1 cellular context compared by ENCODE assay signal in genomic region chr4:54542540-54543041, GRCh38.
TF ChIP-seq lines count a peak whose summit lies in the region.

No MANE protein-coding gene starts in this region.

TF ChIP-seq in K562, 482 proteins besides CTCF, POLR2A, EP300 and RAD21 (continued from another document and continues in another):
- TF ChIP-seq CCNT2 (IDR thresholded peaks at IDR 0.05; ENCODE audit: borderline replicate concordance, extremely low read depth, insufficient read length, low read depth, low read length) (peak; percentile 97), ZNF263 (CRISPR knock-in tag; IDR thresholded peaks at IDR 0.05; ENCODE audit: borderline replicate concordance) (no peak), ZNF143 (CRISPR knock-in tag; IDR thresholded peaks at IDR 0.05) (no peak), ZNF134 (CRISPR knock-in tag; conservative IDR thresholded peaks at IDR 0.05) (0 out of 2 replicates have a peak, but pooled peaks have one; percentile 34), MBD1 (CRISPR knock-in tag; IDR thresholded peaks at IDR 0.05) (no peak), YY1 (IDR thresholded peaks at IDR 0.05; ENCODE audit: borderline replicate concordance in 1 of 3, control insufficient read depth in 1 of 3, extremely low read depth in 1 of 3, insufficient read depth in 3 of 3, insufficient read length in 1 of 3, insufficient replicate concordance in 2 of 3, low read depth in 1 of 3, low read length in 2 of 3) (no peak), DIDO1 (tag; IDR thresholded peaks at IDR 0.05; ENCODE audit: low read depth) (no peak), MTF1 (CRISPR knock-in tag; IDR thresholded peaks at IDR 0.05; ENCODE audit: borderline replicate concordance) (no peak), KLF13 (tag; IDR thresholded peaks at IDR 0.05; ENCODE audit: borderline replicate concordance, low read depth) (no peak), CBFB (CRISPR knock-in tag; IDR thresholded peaks at IDR 0.05) (no peak), BRD9 (IDR thresholded peaks at IDR 0.05; ENCODE audit: low read depth, partially characterized antibody) (no peak), EWSR1 (IDR thresholded peaks at IDR 0.05; ENCODE audit: borderline replicate concordance, low read depth, partially characterized antibody) (no peak), ZNF140 (CRISPR knock-in tag; IDR thresholded peaks at IDR 0.05) (no peak), RFX1 (IDR thresholded peaks at IDR 0.05) (no peak), HSF4 (CRISPR knock-in tag; IDR thresholded peaks at IDR 0.05; ENCODE audit: borderline replicate concordance) (no peak), ATF7 (IDR thresholded peaks at IDR 0.05) (peak; percentile 65), SOX6 (IDR thresholded peaks at IDR 0.05) (peak; percentile 98), FOSL1 (tag; conservative IDR thresholded peaks at IDR 0.05) (peak; percentile 56; the same call in 1 of the 2 replicates), KDM5B (IDR thresholded peaks at IDR 0.05; ENCODE audit: insufficient replicate concordance, low read depth, low read length) (no peak), HDAC6 (IDR thresholded peaks at IDR 0.05; ENCODE audit: low read depth, low read length) (no peak), OTX1 (CRISPR knock-in tag; IDR thresholded peaks at IDR 0.05) (no peak), ATF4 (CRISPR knock-in tag; IDR thresholded peaks at IDR 0.05) (peak; percentile 43; the same call in 1 of the 2 replicates), THRA (IDR thresholded peaks at IDR 0.05) (no peak), ZNF766 (CRISPR knock-in tag; conservative IDR thresholded peaks at IDR 0.05) (peak; percentile 50; the same call in 1 of the 2 replicates), SIRT6 (IDR thresholded peaks at IDR 0.05; ENCODE audit: low read depth, low read length) (no peak), CREB3L1 (IDR thresholded peaks at IDR 0.05; ENCODE audit: borderline replicate concordance, low read depth) (peak; percentile 24; the same call in 1 of the 2 replicates), KLF1 (tag; IDR thresholded peaks at IDR 0.05) (no peak), E2F6 (IDR thresholded peaks at IDR 0.05; ENCODE audit: borderline replicate concordance in 1 of 2, extremely low read depth in 1 of 2, insufficient read depth in 1 of 2, insufficient read length in 1 of 2, low read depth in 1 of 2, low read length in 1 of 2, poor library complexity in 1 of 2, severe bottlenecking in 1 of 2) (no peak), ZNF217 (CRISPR knock-in tag; IDR thresholded peaks at IDR 0.05) (no peak), ETV5 (CRISPR knock-in tag; IDR thresholded peaks at IDR 0.05; ENCODE audit: low read depth) (peak; percentile 54), SETDB1 (IDR thresholded peaks at IDR 0.05; ENCODE audit: low read length) (no peak), TSC22D4 (tag; IDR thresholded peaks at IDR 0.05) (no peak), TCF15 (CRISPR knock-in tag; IDR thresholded peaks at IDR 0.05) (no peak), TCF7L2 (IDR thresholded peaks at IDR 0.05; ENCODE audit: low read depth, low read length) (no peak), ZNF384 (IDR thresholded peaks at IDR 0.05; ENCODE audit: low read depth, low read length) (no peak), PKNOX1 (IDR thresholded peaks at IDR 0.05) (peak; percentile 84), HNRNPH1 (optimal IDR thresholded peaks at IDR 0.05; ENCODE audit: low read depth, low read length) (no peak), ETS1 (conservative IDR thresholded peaks at IDR 0.05; ENCODE audit: control insufficient read depth, low read depth, low read length) (no peak), ZHX1 (conservative IDR thresholded peaks at IDR 0.05; ENCODE audit: low read length) (no peak), MITF (IDR thresholded peaks at IDR 0.05) (no peak; the same call in 1 of the 2 replicates), HDAC2 (IDR thresholded peaks at IDR 0.05) (peak; percentile 88)
